ENCODE assay signal across 10 cellular contexts in the genomic region with DNA sequence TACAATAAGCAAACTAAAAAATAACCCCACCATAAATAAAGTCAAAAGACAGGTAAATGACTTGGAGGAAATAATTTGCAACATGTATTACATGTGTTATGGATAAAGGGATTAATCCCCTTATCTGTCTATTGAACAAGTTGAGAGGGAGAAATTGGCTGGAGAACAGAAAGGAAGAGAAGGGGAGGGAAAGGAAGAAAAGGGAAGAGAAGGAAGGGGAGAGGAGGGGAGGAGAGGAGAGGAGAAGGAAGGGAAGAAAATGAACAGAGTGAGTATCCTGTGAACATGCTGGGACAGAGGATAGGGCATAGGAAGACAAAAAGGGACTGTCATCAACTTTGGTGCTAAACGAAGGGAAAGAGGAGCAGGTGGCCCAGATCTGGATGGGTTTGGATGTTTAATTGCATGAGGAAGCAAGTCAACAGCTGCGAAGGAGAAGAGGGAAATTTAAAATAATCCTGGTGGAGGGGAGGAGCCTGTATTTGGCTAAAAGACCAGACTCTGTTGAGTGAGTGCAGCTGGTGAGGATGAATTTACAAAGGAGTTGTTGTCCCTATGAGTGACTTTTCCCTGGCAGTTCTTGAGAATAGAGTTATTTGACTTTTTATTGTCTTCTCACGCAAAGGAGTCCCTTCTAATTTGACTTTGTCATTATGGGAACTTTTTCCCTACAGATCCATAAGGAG.
DNase-seq lines count a peak whose midpoint lies in the region; ATAC-seq and TF ChIP-seq lines count a peak whose summit lies in the region.
"Had no signal": no experiment of that assay in that cellular context is flagged by ENCODE, and none has a peak within 500 bp of the region (broad histone marks: within the 10 kb centered on the region; RNA-seq: fewer than 3 reads in every experiment).

No MANE protein-coding gene starts in this region.

- H3K27me3 Mint-ChIP-seq in central memory CD8-positive, alpha-beta T cell: peaks cover 16% of the 10 kb centered on the region
- H3K27me3 Mint-ChIP-seq in nephron progenitor cell (ENCODE audit: low read depth, poor library complexity): peaks cover 19% of the 10 kb centered on the region

- no peak overlapping the region for H3K4me3 Mint-ChIP-seq in central memory CD8-positive, alpha-beta T cell
- H3K4me3 Mint-ChIP-seq in nephron progenitor cell: no peak overlapping the region

- no peaks in the 10 kb centered on the region for H3K9me3 ChIP-seq in tibial artery
- H3K9me3 ChIP-seq: breast epithelium had no signal

- H3K27me3 ChIP-seq in tibial artery: no peaks in the 10 kb centered on the region
- H3K27me3 ChIP-seq: breast epithelium had no signal

- intact Hi-C loops in tibial artery (cut with DNase I; ENCODE audit: low total_unique reads): no loop called here

- peaks cover 1% of the 10 kb centered on the region for H3K36me3 Mint-ChIP-seq in central memory CD8-positive, alpha-beta T cell (ENCODE audit: insufficient read depth)
- no peaks in the 10 kb centered on the region for H3K36me3 Mint-ChIP-seq in nephron progenitor cell (ENCODE audit: low read depth)

- no peaks in the 10 kb centered on the region for H3K36me3 ChIP-seq in tibial artery
- H3K36me3 ChIP-seq: breast epithelium had no signal

- TF ChIP-seq CTCF in nephron progenitor cell (IDR thresholded peaks at IDR 0.05): no peak
- no peak for TF ChIP-seq CTCF in tibial artery (IDR thresholded peaks at IDR 0.05)

- H3K27ac Mint-ChIP-seq in central memory CD8-positive, alpha-beta T cell (ENCODE audit: low read depth): peak overlapping the region; percentile 85
- peak overlapping the region; percentile 21 for H3K27ac Mint-ChIP-seq in nephron progenitor cell

- ATAC-seq in central memory CD8-positive, alpha-beta T cell (replicated peaks; ENCODE audit: extremely low read depth, poor library complexity, severe bottlenecking): no peak

- DNase-seq in NCI-H2107 treated with DMSO at 0.1 percent for 48 hours (lab: John Stamatoyannopoulos, UW; ENCODE audit: unreplicated experiment) (peak; percentile 6), NCI-H2107 (lab: John Stamatoyannopoulos, UW) (no peak), NCI-H2171 (lab: John Stamatoyannopoulos, UW) (peak; percentile 26), nephron progenitor cell (no peak), tibial artery (no peak), HUDEP-2 (lab: John Stamatoyannopoulos, UW; ENCODE audit: unreplicated experiment in 76 of 76) (no peak), RPMI8226 (no peak)
- no peak for DNase-seq in central memory CD8-positive, alpha-beta T cell (ENCODE audit: low spot score in 2 of 2)
- DNase-seq: ACHN had no signal

- H3K9me3 Mint-ChIP-seq in central memory CD8-positive, alpha-beta T cell: no peaks in the 10 kb centered on the region
- H3K9me3 Mint-ChIP-seq in nephron progenitor cell: no peaks in the 10 kb centered on the region

- no peaks in the 10 kb centered on the region for H3K4me1 ChIP-seq in tibial artery
- H3K4me1 ChIP-seq: breast epithelium had no signal

- no peak overlapping the region for H3K4me3 ChIP-seq in tibial artery
- H3K4me3 ChIP-seq: breast epithelium had no signal

- peaks cover 6% of the 10 kb centered on the region for H3K4me1 Mint-ChIP-seq in central memory CD8-positive, alpha-beta T cell
- H3K4me1 Mint-ChIP-seq in nephron progenitor cell: peaks cover 14% of the 10 kb centered on the region

- H3K27ac ChIP-seq in tibial artery: no peak overlapping the region
- H3K27ac ChIP-seq: breast epithelium had no signal

Comparison
In these comparisons a context has a peak if more than half of its experiments do, and no peak if none do; other contexts are left out.
1. DNase-seq: peak in NCI-H2107 treated with DMSO at 0.1 percent for 48 hours (single experiment) and NCI-H2171 (single experiment); none in NCI-H2107 (single experiment), central memory CD8-positive, alpha-beta T cell (0 of 2), nephron progenitor cell (single experiment), tibial artery (0 of 2), HUDEP-2 (0 of 76) and RPMI8226 (single experiment).